19 cellular contexts compared by ENCODE assay signal in the genomic region with DNA sequence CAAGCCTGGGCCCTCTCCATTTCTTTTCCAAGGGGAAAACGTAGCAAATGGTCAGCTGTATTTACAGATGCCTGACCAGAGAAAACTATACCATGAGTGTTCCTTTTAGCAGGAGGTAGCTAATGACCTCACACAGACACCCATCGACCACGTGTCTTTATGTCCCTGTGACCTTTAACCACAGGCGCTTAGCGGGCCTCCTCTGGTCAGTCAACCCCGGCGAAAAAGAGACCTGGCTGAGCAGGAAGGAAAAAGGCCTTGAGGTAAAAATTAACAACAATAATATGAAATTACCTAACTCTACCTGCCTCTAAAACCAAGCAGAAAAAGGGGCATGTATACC. TPM values are rescaled to one million over a fixed set of nuclear protein-coding genes. Genes with fewer than 3 reads are reported as not detected.
"Had no signal": no experiment of that assay in that cellular context is flagged by ENCODE, and none has a peak within 500 bp of the region (broad histone marks: within the 10 kb centered on the region; RNA-seq: fewer than 3 reads in every experiment).

No MANE protein-coding gene starts in this region.

- H3K4me3 ChIP-seq: ascending aorta, coronary artery, gastrocnemius medialis, lower lobe of right lung, psoas muscle, sigmoid colon, suprapubic skin, upper lobe of right lung had no signal

- H3K27me3 ChIP-seq: ascending aorta, gastrocnemius medialis, sigmoid colon, suprapubic skin, upper lobe of right lung had no signal

- H3K27ac ChIP-seq: ascending aorta, coronary artery, gastrocnemius medialis, lower lobe of right lung, psoas muscle, sigmoid colon, suprapubic skin, upper lobe of right lung had no signal

- H3K4me3 Mint-ChIP-seq: activated naive CD8-positive, alpha-beta T cell treated with anti-CD3 and anti-CD28 coated beads, Interleukin-2, amount 50 U/mL, for 24 hours; T-helper 17 cell had no signal

- H3K9me3 Mint-ChIP-seq: activated naive CD8-positive, alpha-beta T cell treated with anti-CD3 and anti-CD28 coated beads, Interleukin-2, amount 50 U/mL, for 24 hours; naive thymus-derived CD8-positive, alpha-beta T cell had no signal

- ATAC-seq: activated naive CD8-positive, alpha-beta T cell treated with anti-CD3 and anti-CD28 coated beads, Interleukin-2, amount 50 U/mL, for 24 hours; gastrocnemius medialis; lower lobe of right lung; naive thymus-derived CD8-positive, alpha-beta T cell; psoas muscle; stimulated activated naive CD8-positive, alpha-beta T cell treated with anti-CD3 and anti-CD28 coated beads, Interleukin-15, Interleukin-2, amounts not matched to agents 100 U/mL and 50 U/mL, for 24 hours; T-helper 17 cell; upper lobe of right lung had no signal

- H3K27ac Mint-ChIP-seq: activated naive CD8-positive, alpha-beta T cell treated with anti-CD3 and anti-CD28 coated beads, Interleukin-2, amount 50 U/mL, for 24 hours; naive thymus-derived CD8-positive, alpha-beta T cell; T-helper 17 cell had no signal

- H3K9me3 ChIP-seq: ascending aorta, gastrocnemius medialis, lower lobe of right lung, psoas muscle, sigmoid colon, suprapubic skin, upper lobe of right lung had no signal

- DNase-seq: activated CD4-positive, alpha-beta T cell treated with anti-CD3 and anti-CD28 coated beads, Interleukin-2, amount 50 U/mL, for 1 hour; activated CD4-positive, CD25-positive, alpha-beta regulatory T cell; activated naive CD8-positive, alpha-beta T cell treated with anti-CD3 and anti-CD28 coated beads, Interleukin-2, amount 50 U/mL, for 24 hours; activated T-cell treated with anti-CD3 and anti-CD28 coated beads, Interleukin-2, amount 50 U/mL, for 48 hours; effector CD8-positive, alpha-beta T cell; gastrocnemius medialis; lower lobe of right lung; midbrain; naive thymus-derived CD8-positive, alpha-beta T cell; occipital lobe; sigmoid colon; stimulated activated CD4-positive, alpha-beta T cell treated with anti-CD3 and anti-CD28 coated beads, Interleukin-2, amount 100 ng/mL, for 24 hours; stimulated activated naive CD8-positive, alpha-beta T cell treated with anti-CD3 and anti-CD28 coated beads, Interleukin-15, Interleukin-2, amounts not matched to agents 100 U/mL and 50 U/mL, for 24 hours; T-helper 17 cell; upper lobe of right lung had no signal

- H3K4me1 ChIP-seq: ascending aorta, gastrocnemius medialis, lower lobe of right lung, psoas muscle, sigmoid colon, upper lobe of right lung had no signal

- H3K27me3 Mint-ChIP-seq: activated naive CD8-positive, alpha-beta T cell treated with anti-CD3 and anti-CD28 coated beads, Interleukin-2, amount 50 U/mL, for 24 hours; naive thymus-derived CD8-positive, alpha-beta T cell; T-helper 17 cell had no signal

RNA-seq across cellular contexts. Expression of a gene that starts 31.9 kb away (rescaled TPM):
- total RNA-seq: ascending aorta, T-helper 17 cell had no signal
